In genomic region chr2:37180640-37181039, GRCh38 we compare ENCODE assay signal across 20 cellular contexts. TPM values are rescaled to one million over a fixed set of nuclear protein-coding genes. Genes with fewer than 3 reads are reported as not detected.
"Had no signal": no experiment of that assay in that cellular context is flagged by ENCODE, and none has a peak within 500 bp of the region (broad histone marks: within the 10 kb centered on the region; RNA-seq: fewer than 3 reads in every experiment).

No MANE protein-coding gene starts in this region.

- H3K4me1 Mint-ChIP-seq: natural killer cell, neural crest cell had no signal

- H3K4me3 Mint-ChIP-seq: mesothelial cell of epicardium, natural killer cell, neural crest cell had no signal

- H3K27ac Mint-ChIP-seq: mesothelial cell of epicardium, natural killer cell had no signal

- H3K36me3 ChIP-seq: esophagus squamous epithelium, ovary, right atrium auricular region, sigmoid colon had no signal

- H3K4me1 ChIP-seq: right atrium auricular region, sigmoid colon had no signal

- H3K9me3 Mint-ChIP-seq: mesothelial cell of epicardium, natural killer cell, neural crest cell had no signal

- H3K27me3 ChIP-seq: esophagus squamous epithelium, ovary, right atrium auricular region, sigmoid colon had no signal

- H3K36me3 Mint-ChIP-seq: mesothelial cell of epicardium, natural killer cell had no signal

- H3K4me3 ChIP-seq: esophagus squamous epithelium, ovary, right atrium auricular region, sigmoid colon, skin epidermis had no signal

- DNase-seq: esophagus squamous epithelium; kidney glomerular epithelial cell; natural killer cell; ovary; sigmoid colon; stimulated activated CD4-positive, alpha-beta T cell treated with anti-CD3 and anti-CD28 coated beads, Interleukin-2, amount 100 ng/mL, for 48 hours; stimulated activated naive CD4-positive, alpha-beta T cell treated with Interleukin-2 at 50 U/mL for 16 hours; trophoblast cell had no signal

- H3K9me3 ChIP-seq: esophagus squamous epithelium, ovary, right atrium auricular region, sigmoid colon had no signal

- H3K27ac ChIP-seq: ovary, right atrium auricular region, sigmoid colon had no signal

RNA-seq across cellular contexts. Expression of gene SULT6B1, which starts 7.8 kb away (rescaled TPM):
- total RNA-seq: epithelial cell of proximal tubule, esophagus squamous epithelium, liver, lung microvascular endothelial cell, mesothelial cell of epicardium, mucosa of gallbladder, myocyte, natural killer cell, neural crest cell, ovary, posterior vena cava, right atrium auricular region, sigmoid colon, urinary bladder had no signal
- polyA plus RNA-seq: liver, ovary, sigmoid colon, thymus, urinary bladder had no signal

RNA-seq across cellular contexts. Expression of gene CEBPZOS, which starts 15.7 kb away (rescaled TPM):
- total RNA-seq: mesothelial cell of epicardium, neural crest cell had no signal
